Comparison of ENCODE assay signal across 8 cellular contexts in genomic region chr18:24271381-24272331, GRCh38.
DNase-seq lines count a peak whose midpoint lies in the region; ATAC-seq, FAIRE-seq and TF ChIP-seq lines count a peak whose summit lies in the region.

No MANE protein-coding gene starts in this region.

- no peak for FAIRE-seq in kidney (lab: Jason Lieb, UNC)

- intact Hi-C loops in kidney (cut with DNase I): no loop called here

- ATAC-seq in GM21619 (IDR thresholded peaks at IDR 0.05; ENCODE audit: unreplicated experiment): no peak

- H3K27me3 ChIP-seq in HL-60 (ENCODE audit: insufficient read depth, poor library complexity, severe bottlenecking) (no peaks in the 10 kb centered on the region), SJCRH30 (no peaks in the 10 kb centered on the region), skeletal muscle tissue (ENCODE audit: control insufficient read depth in 3 of 3, insufficient read depth in 3 of 3, low read length in 3 of 3) (no peaks in the 10 kb centered on the region)

- H3K4me3 ChIP-seq in HL-60 (replicated peaks; ENCODE audit: insufficient read depth, low read length) (peak overlapping the region; percentile 19), SJCRH30 (peak overlapping the region; percentile 69), kidney (ENCODE audit: low read length in 2 of 2) (peak overlapping the region; percentile 81 to 88), skeletal muscle tissue (ENCODE audit: low read length in 3 of 3) (peak overlapping the region; percentile 86 to 93 (median 87))

- H3K9me3 ChIP-seq in SJCRH30 (replicated peaks) (no peaks in the 10 kb centered on the region), kidney (ENCODE audit: control insufficient read depth in 1 of 2, low read length in 2 of 2) (no peaks in the 10 kb centered on the region), skeletal muscle tissue (ENCODE audit: control insufficient read depth in 3 of 3, low read length in 3 of 3) (no peaks in the 10 kb centered on the region)

- TF ChIP-seq CTCF in HL-60 (IDR thresholded peaks at IDR 0.05; ENCODE audit: insufficient read depth, low read length) (no peak), kidney (IDR thresholded peaks at IDR 0.05; ENCODE audit: borderline replicate concordance, extremely low read depth, insufficient read depth) (no peak)

- DNase-seq in DMS79 treated with DMSO at 0.1 percent for 48 hours (lab: John Stamatoyannopoulos, UW) (peak; percentile 46), HL-60 (ENCODE audit: low read depth in 1 of 2, low spot score in 1 of 2) (peak in 1 of 2 experiments; percentile 45), SJCRH30 (peak; percentile 69 to 70), kidney (peak; percentile 92)
- no peak for DNase-seq in stimulated activated naive CD4-positive, alpha-beta T cell (lab: John Stamatoyannopoulos, UW)

- no peak overlapping the region for H3K27ac ChIP-seq in HL-60 (replicated peaks)
- H3K27ac ChIP-seq in SJCRH30: peak overlapping the region; percentile 42; the same call in 1 of the 2 replicates
- H3K27ac ChIP-seq in cingulate gyrus (ENCODE audit: low read depth, low read length): peak overlapping the region; percentile 98
- H3K27ac ChIP-seq in kidney (ENCODE audit: low read depth in 2 of 2, low read length in 2 of 2): peak overlapping the region; percentile 95 to 97
- peak overlapping the region; percentile 81 for H3K27ac ChIP-seq in skeletal muscle tissue (ENCODE audit: low read depth, low read length)

- H3K36me3 ChIP-seq in SJCRH30 (no peaks in the 10 kb centered on the region), kidney (ENCODE audit: control insufficient read depth in 1 of 2, insufficient read depth in 2 of 2, low read length in 2 of 2) (no peaks in the 10 kb centered on the region), skeletal muscle tissue (ENCODE audit: control insufficient read depth in 3 of 3, insufficient read depth in 3 of 3, low read length in 3 of 3) (no peaks in the 10 kb centered on the region)

- no peaks in the 10 kb centered on the region for H3K4me1 ChIP-seq in SJCRH30
- H3K4me1 ChIP-seq in kidney (ENCODE audit: control insufficient read depth in 1 of 2, insufficient read depth in 1 of 2, low read depth in 1 of 2, low read length in 2 of 2): peaks cover 3 to 18% of the 10 kb centered on the region in 2 donors
- peaks cover 0 to 14% (median 4%) of the 10 kb centered on the region in 3 donors for H3K4me1 ChIP-seq in skeletal muscle tissue (ENCODE audit: control insufficient read depth in 3 of 3, insufficient read depth in 3 of 3, low read length in 3 of 3)

- H3K9ac ChIP-seq in kidney (ENCODE audit: low read length in 2 of 2) (peak overlapping the region; percentile 97 to 98), skeletal muscle tissue (ENCODE audit: low read depth in 1 of 3, low read length in 3 of 3) (peak overlapping the region; percentile 75 to 91 (median 90))

Comparison
In these comparisons a context has a peak if more than half of its experiments do, and no peak if none do; other contexts are left out.
1. DNase-seq: peak in DMS79 treated with DMSO at 0.1 percent for 48 hours (single experiment), SJCRH30 (2 of 2) and kidney (single experiment); none in stimulated activated naive CD4-positive, alpha-beta T cell (0 of 6).
2. H3K4me3 ChIP-seq: peak in every context shown above with its lines; median percentile 87 in skeletal muscle tissue; 84 in kidney; 69 in SJCRH30; 19 in HL-60.